ENCODE assay signal across 8 cellular contexts in genomic region chr2:8676915-8677645, GRCh38. TPM values are rescaled to one million over a fixed set of nuclear protein-coding genes. Genes with fewer than 3 reads are reported as not detected.
DNase-seq lines count a peak whose midpoint lies in the region; ATAC-seq and TF ChIP-seq lines count a peak whose summit lies in the region.

No MANE protein-coding gene starts in this region.

- ATAC-seq in HG02852 (IDR thresholded peaks at IDR 0.05; ENCODE audit: unreplicated experiment), result no peak

- DNase-seq in NCI-H510A treated with DMSO at 0.1 percent for 48 hours (lab: John Stamatoyannopoulos, UW) (peak; percentile 45), NCI-H510A (lab: John Stamatoyannopoulos, UW) (no peak), WERI-Rb-1 (peak; percentile 59), left ventricle myocardium inferior (no peak), retinal pigment epithelial cell (ENCODE audit: low read depth) (no peak), COR-L47 (lab: John Stamatoyannopoulos, UW) (no peak), NOMO-1 (lab: John Stamatoyannopoulos, UW; ENCODE audit: unreplicated experiment in 2 of 2) (no peak)

- H3K36me3 ChIP-seq in WERI-Rb-1 (peaks cover 3% of the 10 kb centered on the region; the same call in 1 of the 2 replicates), left ventricle myocardium inferior (no peaks in the 10 kb centered on the region)

- peak overlapping the region; percentile 78 for H3K4me3 ChIP-seq in WERI-Rb-1 (ENCODE audit: low read depth, low read length)
- peak overlapping the region; percentile 81 for H3K4me3 ChIP-seq in left ventricle myocardium inferior
- H3K4me3 ChIP-seq in retinal pigment epithelial cell (ENCODE audit: low read length), result peak overlapping the region; percentile 45

- TF ChIP-seq CTCF in WERI-Rb-1 (IDR thresholded peaks at IDR 0.05; ENCODE audit: low read depth, low read length) (no peak), left ventricle myocardium inferior (IDR thresholded peaks at IDR 0.05; ENCODE audit: borderline replicate concordance) (no peak), retinal pigment epithelial cell (conservative IDR thresholded peaks at IDR 0.05; ENCODE audit: low read depth, low read length) (no peak)

- peak overlapping the region; percentile 100 for H3K27ac ChIP-seq in WERI-Rb-1
- H3K27ac ChIP-seq in left ventricle myocardium inferior (replicated peaks), result peak overlapping the region; percentile 100

- peaks cover 54% of the 10 kb centered on the region for H3K4me1 ChIP-seq in left ventricle myocardium inferior

- intact Hi-C loops in left ventricle myocardium inferior (cut with micrococcal nuclease), result no loop called here

- H3K9me3 ChIP-seq in WERI-Rb-1 (ENCODE audit: severe bottlenecking), result peaks cover 23% of the 10 kb centered on the region
- peaks cover 21% of the 10 kb centered on the region for H3K9me3 ChIP-seq in left ventricle myocardium inferior (replicated peaks)

- H3K27me3 ChIP-seq in WERI-Rb-1 (ENCODE audit: insufficient read depth, low read depth, severe bottlenecking) (no peaks in the 10 kb centered on the region), left ventricle myocardium inferior (ENCODE audit: low read depth) (no peaks in the 10 kb centered on the region)

RNA-seq across cellular contexts. Expression of gene ID2, which starts 4.8 kb away (rescaled TPM):
- total RNA-seq in left ventricle myocardium inferior, result 32.2 TPM

Comparison
In these comparisons a context has a peak if more than half of its experiments do, and no peak if none do; other contexts are left out.
1. DNase-seq: peak in NCI-H510A treated with DMSO at 0.1 percent for 48 hours (single experiment) and WERI-Rb-1 (single experiment); none in NCI-H510A (single experiment), left ventricle myocardium inferior (single experiment), retinal pigment epithelial cell (single experiment), COR-L47 (single experiment) and NOMO-1 (0 of 2).
2. Peak in every context shown above with its lines, with median percentiles within 50 percentile points of each other: H3K4me3 ChIP-seq.